19 cellular contexts compared by ENCODE assay signal in genomic region chr16:30145692-30146091, GRCh38. TPM values are rescaled to one million over a fixed set of nuclear protein-coding genes. Genes with fewer than 3 reads are reported as not detected.
A peak's percentile ranks its signal among the peaks of the same experiment; 100 is the strongest.
DNase-seq lines count a peak whose midpoint lies in the region; ATAC-seq and TF ChIP-seq lines count a peak whose summit lies in the region.
"Had no signal": no experiment of that assay in that cellular context is flagged by ENCODE, and none has a peak within 500 bp of the region (broad histone marks: within the 10 kb centered on the region; RNA-seq: fewer than 3 reads in every experiment).

No MANE protein-coding gene starts in this region.

- H3K4me1 ChIP-seq in HEK293 (ENCODE audit: control insufficient read depth, insufficient read depth, low read length) (no peaks in the 10 kb centered on the region), neural progenitor cell (no peaks in the 10 kb centered on the region)
- H3K4me1 ChIP-seq: BLaER1 had no signal

- peaks cover 2% of the 10 kb centered on the region for H3K36me3 Mint-ChIP-seq in neural progenitor cell
- H3K36me3 Mint-ChIP-seq: CD14-positive monocyte; CD4-positive, alpha-beta memory T cell had no signal

- no peak overlapping the region for H3K4me2 ChIP-seq in neural progenitor cell
- H3K4me2 ChIP-seq: BLaER1 had no signal

- H3K36me3 ChIP-seq in HEK293 (ENCODE audit: control insufficient read depth in 2 of 2, insufficient read depth in 1 of 2, low read length in 2 of 2) (no peaks in the 10 kb centered on the region), WERI-Rb-1 (no peaks in the 10 kb centered on the region), neural progenitor cell (no peaks in the 10 kb centered on the region)
- H3K36me3 ChIP-seq: BLaER1 had no signal

- no peak overlapping the region for H3K27ac Mint-ChIP-seq in neural progenitor cell

- no peaks in the 10 kb centered on the region for H3F3A ChIP-seq in neural progenitor cell (ENCODE audit: low read depth)

- no peak overlapping the region for H3K9ac ChIP-seq in neural progenitor cell
- H3K9ac ChIP-seq: BLaER1 had no signal

- H3K27ac ChIP-seq in HEK293 (ENCODE audit: extremely low read depth, low read depth, low read length) (no peak overlapping the region), WERI-Rb-1 (peak overlapping the region; percentile 49), neural progenitor cell (no peak overlapping the region)
- H3K27ac ChIP-seq: BLaER1, HL-60 had no signal

- H3K27me3 ChIP-seq in WERI-Rb-1 (ENCODE audit: insufficient read depth, low read depth, severe bottlenecking) (no peaks in the 10 kb centered on the region), neural progenitor cell (no peaks in the 10 kb centered on the region)
- H3K27me3 ChIP-seq: BLaER1 had no signal

- H3K4me3 Mint-ChIP-seq in neural progenitor cell: no peak overlapping the region
- H3K4me3 Mint-ChIP-seq: CD14-positive monocyte; CD4-positive, alpha-beta memory T cell; IgD-negative memory B cell had no signal

- H3K27me3 Mint-ChIP-seq in neural progenitor cell (ENCODE audit: insufficient read depth, low read depth): peaks cover 4% of the 10 kb centered on the region
- H3K27me3 Mint-ChIP-seq: CD4-positive, alpha-beta memory T cell; IgD-negative memory B cell had no signal

- H3K4me1 Mint-ChIP-seq in neural progenitor cell: no peaks in the 10 kb centered on the region

- TF ChIP-seq CTCF in HEK293 (tag by site-specific recombination; IDR thresholded peaks at IDR 0.05) (no peak), WERI-Rb-1 (IDR thresholded peaks at IDR 0.05; ENCODE audit: low read depth, low read length) (no peak), neural progenitor cell (IDR thresholded peaks at IDR 0.05) (no peak)

- H4K20me1 ChIP-seq in neural progenitor cell (ENCODE audit: low read depth): no peaks in the 10 kb centered on the region
- H4K20me1 ChIP-seq: BLaER1 had no signal

- POLR2A ChIA-PET in HEK293 (lab: Yijun Ruan, JAX): interaction anchor here (0.6 kb wide), 1 partner anchor 10 kb away, joined by 5 read pairs; no protein-coding TSS in a partner anchor

- H3K4me3 ChIP-seq in HEK293 (ENCODE audit: low read depth, low read length) (no peak overlapping the region), WERI-Rb-1 (ENCODE audit: low read depth, low read length) (no peak overlapping the region), neural progenitor cell (no peak overlapping the region)
- H3K4me3 ChIP-seq: BLaER1 had no signal

- H3K9me3 Mint-ChIP-seq in neural progenitor cell: peaks cover 9% of the 10 kb centered on the region

- peak; percentile 53 for DNase-seq in NCI-H82 (lab: John Stamatoyannopoulos, UW)
- no peak for DNase-seq in NCI-H82 treated with DMSO at 0.1 percent for 48 hours (lab: John Stamatoyannopoulos, UW; ENCODE audit: unreplicated experiment)
- DNase-seq in WERI-Rb-1: no peak
- DNase-seq in superior temporal gyrus (ENCODE audit: extremely low spot score): peak; percentile 56
- no peak for DNase-seq in neural progenitor cell (ENCODE audit: low spot score)
- DNase-seq: 8988T; CD4-positive, alpha-beta memory T cell; DMS79 treated with DMSO at 0.1 percent for 48 hours; GF-D8; GOT3; H7 had no signal

- H3K9me3 ChIP-seq in HEK293 (ENCODE audit: control insufficient read depth, insufficient read depth, low read depth, low read length): no peaks in the 10 kb centered on the region
- peaks cover 15% of the 10 kb centered on the region for H3K9me3 ChIP-seq in WERI-Rb-1 (ENCODE audit: severe bottlenecking)
- H3K9me3 ChIP-seq in neural progenitor cell (ENCODE audit: low read depth): peaks cover 7% of the 10 kb centered on the region

- no peak overlapping the region for H2AFZ ChIP-seq in neural progenitor cell (replicated peaks)

- ATAC-seq in HG02642 (IDR thresholded peaks at IDR 0.05; ENCODE audit: poor library complexity, unreplicated experiment): no peak
- no peak for ATAC-seq in HG02588 (IDR thresholded peaks at IDR 0.05; ENCODE audit: unreplicated experiment)
- ATAC-seq: HCT116 had no signal

- CTCF ChIA-PET in HEK293 (lab: Yijun Ruan, JAX): interaction anchor here (0.9 kb wide), 1 partner anchor 469 kb away, joined by 3 read pairs; no protein-coding TSS in a partner anchor

- no peaks in the 10 kb centered on the region for H3K79me2 ChIP-seq in neural progenitor cell (ENCODE audit: low read depth)

TF ChIP-seq in HEK293, 187 proteins besides CTCF, POLR2A, EP300 and RAD21:
- TF ChIP-seq ZSCAN4 (tag by site-specific recombination; IDR thresholded peaks at IDR 0.05) (no peak), ZBTB17 (tag by site-specific recombination; IDR thresholded peaks at IDR 0.05) (0 out of 2 replicates have a peak, but pooled peaks have one; percentile 28), ZNF112 (tag by site-specific recombination; IDR thresholded peaks at IDR 0.05) (no peak)
TF ChIP-seq in HEK293: peak in this region for 1.

RNA-seq across cellular contexts. Expression of gene MAPK3, which starts 22.7 kb away (rescaled TPM):
- 20.9 and 41.1 TPM in 2 replicates for total RNA-seq in neural progenitor cell (ENCODE audit: low replicate concordance)

RNA-seq across cellular contexts. Expression of gene GDPD3, which starts 32.4 kb away (rescaled TPM):
- total RNA-seq in neural progenitor cell (ENCODE audit: low replicate concordance): 0.12 and 0.13 TPM in 2 replicates

RNA-seq across cellular contexts. Expression of gene CORO1A, which starts 37.7 kb away (rescaled TPM):
- 9.4 and 10.6 TPM in 2 replicates for total RNA-seq in neural progenitor cell (ENCODE audit: low replicate concordance)

RNA-seq across cellular contexts. Expression of gene BOLA2B, which starts 47.8 kb away (rescaled TPM):
- total RNA-seq in neural progenitor cell (ENCODE audit: low replicate concordance): 90.4 and 133 TPM in 2 replicates

RNA-seq across cellular contexts. Expression of gene SLX1A, which starts 48.0 kb away (rescaled TPM):
- 10.4 and 31.7 TPM in 2 replicates for total RNA-seq in neural progenitor cell (ENCODE audit: low replicate concordance)

Comparison
In these comparisons a context has a peak if more than half of its experiments do, and no peak if none do; other contexts are left out.
1. DNase-seq: peak in NCI-H82 (single experiment) and superior temporal gyrus (single experiment); none in NCI-H82 treated with DMSO at 0.1 percent for 48 hours (single experiment), WERI-Rb-1 (single experiment) and neural progenitor cell (single experiment).